Comparison of ENCODE assay signal across 17 cellular contexts in genomic region chr7:112579388-112579787, GRCh38.
"Had no signal": no experiment of that assay in that cellular context is flagged by ENCODE, and none has a peak within 500 bp of the region (broad histone marks: within the 10 kb centered on the region; RNA-seq: fewer than 3 reads in every experiment).

No MANE protein-coding gene starts in this region.

- H3K4me3 ChIP-seq: MG63, SJCRH30, SK-N-MC had no signal

- FAIRE-seq: HepG2 had no signal

- DNase-seq: IMR-90, Karpas-422, KG1, MG63, NCI-H1092, NCI-H1105 treated with DMSO at 0.1 percent for 48 hours, NCI-H1417 treated with DMSO at 0.1 percent for 48 hours, NCI-H1694 treated with DMSO at 0.1 percent for 48 hours, NCI-H2107, NCI-H2227 treated with DMSO at 0.1 percent for 48 hours, NCI-H524 treated with DMSO at 0.1 percent for 48 hours, NCI-H774, RPMI8226, SHP77 treated with DMSO at 0.1 percent for 48 hours, SJCRH30 had no signal

- H3K27me3 ChIP-seq: MG63, SJCRH30 had no signal

- ATAC-seq: HepG2 had no signal

- H3K27ac ChIP-seq: SJCRH30, SK-N-MC had no signal

- H3K4me1 ChIP-seq: SJCRH30 had no signal

- H3K36me3 ChIP-seq: MG63, SJCRH30 had no signal

- H3K9me3 ChIP-seq: MG63, SJCRH30 had no signal
